ENCODE assay signal across 17 cellular contexts in genomic region chr2:10947005-10947440, GRCh38. TPM values are rescaled to one million over a fixed set of nuclear protein-coding genes. Genes with fewer than 3 reads are reported as not detected.
DNase-seq lines count a peak whose midpoint lies in the region; ATAC-seq, FAIRE-seq and TF ChIP-seq lines count a peak whose summit lies in the region.
"Had no signal": no experiment of that assay in that cellular context is flagged by ENCODE, and none has a peak within 500 bp of the region (broad histone marks: within the 10 kb centered on the region; RNA-seq: fewer than 3 reads in every experiment).

No MANE protein-coding gene starts in this region.

- H2BK5ac ChIP-seq in IMR-90 (ENCODE audit: low read depth, low read length, poor library complexity, severe bottlenecking), result no peak overlapping the region

- no peak overlapping the region for H4K5ac ChIP-seq in IMR-90 (ENCODE audit: low read depth, low read length)

- FAIRE-seq in bronchial epithelial cell (lab: Jason Lieb, UNC), result no peak
- FAIRE-seq: H1 had no signal

- peak; percentile 51 for DNase-seq in IMR-90
- DNase-seq in bronchial epithelial cell (ENCODE audit: low read depth), result peak; percentile 84
- DNase-seq in lung microvascular endothelial cell (ENCODE audit: low read depth in 2 of 2), result peak; percentile 32 to 38
- DNase-seq in D341Med (ENCODE audit: low spot score), result no peak
- DNase-seq in HUDEP-2 (lab: John Stamatoyannopoulos, UW; ENCODE audit: unreplicated experiment in 76 of 76), result no peak
- no peak for DNase-seq in NOMO-1 treated with dmso at 0.1 percent for 144 hours (lab: John Stamatoyannopoulos, UW; ENCODE audit: unreplicated experiment)
- DNase-seq: activated B cell treated with CpG ODN at 0.5 μM for 24 hours; C1 segment of cervical spinal cord; kidney glomerular epithelial cell; retina; stimulated activated CD4-positive, alpha-beta T cell treated with anti-CD3 and anti-CD28 coated beads, Interleukin-4, amount 100 ng/mL, for 24 hours had no signal

- no peak for TF ChIP-seq CTCF in IMR-90 (conservative IDR thresholded peaks at IDR 0.05; ENCODE audit: low read depth, low read length)
- TF ChIP-seq CTCF in bronchial epithelial cell (IDR thresholded peaks at IDR 0.05; ENCODE audit: insufficient read depth, low read length, severe bottlenecking), result no peak

- CTCF ChIA-PET in IMR-90 (lab: Yijun Ruan, JAX), result no interaction called here

- no peaks in the 10 kb centered on the region for H4K20me1 ChIP-seq in BLaER1 treated with 17β-estradiol and CSF1 and Interleukin-3, amounts not matched to agents 10 nM and 100 nM
- H4K20me1 ChIP-seq in IMR-90 (ENCODE audit: insufficient read depth, low read length), result no peaks in the 10 kb centered on the region

- dilution Hi-C loops in IMR-90 (cut with HindIII; ENCODE audit: low sequenced_read_pairs, unreplicated experiment), result no loop called here

- H2BK15ac ChIP-seq in IMR-90 (ENCODE audit: low read depth, low read length), result no peak overlapping the region

- TF ChIP-seq POLR2A in IMR-90 (IDR thresholded peaks at IDR 0.05; ENCODE audit: low read depth, low read length), result no peak

- no peak overlapping the region for H3K27ac ChIP-seq in BLaER1 treated with 17β-estradiol and CSF1 and Interleukin-3, amounts not matched to agents 10 nM and 100 nM
- no peak overlapping the region for H3K27ac ChIP-seq in IMR-90 (ENCODE audit: insufficient read depth, low read length)
- H3K27ac ChIP-seq: vagina had no signal

- in situ Hi-C loops in IMR-90 (cut with MboI; ENCODE audit: low sequenced_read_pairs), result no loop called here

- H2BK120ac ChIP-seq in IMR-90 (ENCODE audit: low read depth, low read length), result peak overlapping the region; percentile 13; the same call in 1 of the 2 replicates

- no peak overlapping the region for H3K4ac ChIP-seq in IMR-90 (ENCODE audit: low read depth, low read length)

- intact Hi-C loops in IMR-90 (cut with micrococcal nuclease), result no loop called here

- POLR2A ChIA-PET in IMR-90 (lab: Charles Lee; ENCODE audit: unreplicated experiment), result no interaction called here

- no peak overlapping the region for H2BK20ac ChIP-seq in IMR-90 (ENCODE audit: low read depth, low read length)

- no peak overlapping the region for H4K91ac ChIP-seq in IMR-90 (ENCODE audit: insufficient read depth, low read depth, low read length)

- H4K8ac ChIP-seq in IMR-90 (ENCODE audit: low read depth in 2 of 2, low read length in 2 of 2), result peak overlapping the region in 1 of 2 experiments; percentile 35; a peak in 1 of 4 replicates

- H3K23ac ChIP-seq in IMR-90 (ENCODE audit: low read depth, low read length), result no peak overlapping the region

- H3K9me3 ChIP-seq in BLaER1 treated with 17β-estradiol and CSF1 and Interleukin-3, amounts not matched to agents 10 nM and 100 nM (replicated peaks in 1 of 11), result peaks cover 4 to 26% (median 17%) of the 10 kb centered on the region in 11 experiments; a peak in 20 of 22 replicates
- no peaks in the 10 kb centered on the region for H3K9me3 ChIP-seq in IMR-90 (ENCODE audit: control insufficient read depth, insufficient read depth, low read length)
- H3K9me3 ChIP-seq: vagina had no signal

- no peak for TF ChIP-seq RAD21 in IMR-90 (IDR thresholded peaks at IDR 0.05; ENCODE audit: low read length)

- no peaks in the 10 kb centered on the region for H3K36me3 ChIP-seq in BLaER1 treated with 17β-estradiol and CSF1 and Interleukin-3, amounts not matched to agents 10 nM and 100 nM
- H3K36me3 ChIP-seq in IMR-90 (ENCODE audit: control insufficient read depth, insufficient read depth, low read length) (no peaks in the 10 kb centered on the region), bronchial epithelial cell (ENCODE audit: control insufficient read depth, insufficient read depth, low read length) (no peaks in the 10 kb centered on the region)
- H3K36me3 ChIP-seq: vagina had no signal

- no TSS peak for BruUV-seq in IMR-90 (replicated peaks; lab: Mats Ljungman, UMichigan)

- peak; percentile 57 for ATAC-seq in IMR-90 (ENCODE audit: low read depth)
- no peak for ATAC-seq in GM19455 (IDR thresholded peaks at IDR 0.05; ENCODE audit: unreplicated experiment)
- ATAC-seq: stimulated activated memory B cell treated with anti-CD40 and anti-IgM and Interleukin-4, amounts not matched to agents 10 μg/mL and 1 μg/mL and 100 μg/mL, for 72 hours had no signal

- H3K9ac ChIP-seq in BLaER1 treated with 17β-estradiol and CSF1 and Interleukin-3, amounts not matched to agents 10 nM and 100 nM, result no peak overlapping the region
- H3K9ac ChIP-seq in IMR-90 (ENCODE audit: low read depth, low read length), result no peak overlapping the region

- no peaks in the 10 kb centered on the region for H3K79me1 ChIP-seq in IMR-90 (ENCODE audit: low read depth in 1 of 2, low read length in 2 of 2)

- peak overlapping the region; percentile 72 for H2AFZ ChIP-seq in IMR-90 (replicated peaks; ENCODE audit: low read length, poor library complexity)

- no peak overlapping the region for H3K14ac ChIP-seq in IMR-90 (replicated peaks; ENCODE audit: low read depth, low read length)

- H3K9me1 ChIP-seq in IMR-90 (ENCODE audit: insufficient read depth, low read length), result 0 out of 2 replicates have a peak, but pooled peaks cover 4% of the 10 kb centered on the region

- 33% methylated on average over 1 of the region's 10 CpGs; no CpG with 5 or more reads in 1 of the 2 experiments for WGBS in IMR-90 (ENCODE audit: extremely low coverage in 2 of 2, insufficient read length in 1 of 2), 2 experiments

- H2AK9ac ChIP-seq in IMR-90 (replicated peaks; ENCODE audit: low read depth, low read length, poor library complexity), result no peak overlapping the region

- peak overlapping the region in 9 of 11 experiments; percentile 40 to 69 (median 57); a peak in 16 of 22 replicates for H3K4me2 ChIP-seq in BLaER1 treated with 17β-estradiol and CSF1 and Interleukin-3, amounts not matched to agents 10 nM and 100 nM
- no peak overlapping the region; the same call in 1 of the 2 replicates for H3K4me2 ChIP-seq in IMR-90 (ENCODE audit: low read depth, low read length)

- H3K4me3 ChIP-seq in BLaER1 treated with 17β-estradiol and CSF1 and Interleukin-3, amounts not matched to agents 10 nM and 100 nM, result no peak overlapping the region
- H3K4me3 ChIP-seq in IMR-90 (ENCODE audit: insufficient read depth, low read depth, low read length) (no peak overlapping the region), bronchial epithelial cell (ENCODE audit: low read depth, low read length) (no peak overlapping the region)
- H3K4me3 ChIP-seq: dorsolateral prefrontal cortex, vagina had no signal

- H3K56ac ChIP-seq in IMR-90 (ENCODE audit: extremely low read depth, insufficient read depth, low read length), result no peak overlapping the region

- H3K18ac ChIP-seq in IMR-90 (ENCODE audit: low read depth, low read length), result no peak overlapping the region

- H2AK5ac ChIP-seq in IMR-90 (ENCODE audit: low read depth, low read length), result no peak overlapping the region

- H3K27me3 ChIP-seq in BLaER1 treated with 17β-estradiol and CSF1 and Interleukin-3, amounts not matched to agents 10 nM and 100 nM, result no peaks in the 10 kb centered on the region
- H3K27me3 ChIP-seq in IMR-90 (ENCODE audit: control insufficient read depth, insufficient read depth, low read length) (no peaks in the 10 kb centered on the region), bronchial epithelial cell (ENCODE audit: control insufficient read depth, insufficient read depth, low read length) (peaks cover 3% of the 10 kb centered on the region)
- H3K27me3 ChIP-seq: vagina had no signal

- peaks cover 0 to 29% (median 19%) of the 10 kb centered on the region in 10 experiments; a peak in 16 of 20 replicates for H3K4me1 ChIP-seq in BLaER1 treated with 17β-estradiol and CSF1 and Interleukin-3, amounts not matched to agents 10 nM and 100 nM
- H3K4me1 ChIP-seq in IMR-90 (ENCODE audit: control insufficient read depth, insufficient read depth, low read length), result peaks cover 5% of the 10 kb centered on the region
- H3K4me1 ChIP-seq: vagina had no signal

TF ChIP-seq in IMR-90, 13 proteins besides CTCF, POLR2A, EP300 and RAD21 (continues in another document):
- no peak for TF ChIP-seq FOS (IDR thresholded peaks at IDR 0.05; ENCODE audit: low read depth, low read length)
- TF ChIP-seq, protein P1, sequence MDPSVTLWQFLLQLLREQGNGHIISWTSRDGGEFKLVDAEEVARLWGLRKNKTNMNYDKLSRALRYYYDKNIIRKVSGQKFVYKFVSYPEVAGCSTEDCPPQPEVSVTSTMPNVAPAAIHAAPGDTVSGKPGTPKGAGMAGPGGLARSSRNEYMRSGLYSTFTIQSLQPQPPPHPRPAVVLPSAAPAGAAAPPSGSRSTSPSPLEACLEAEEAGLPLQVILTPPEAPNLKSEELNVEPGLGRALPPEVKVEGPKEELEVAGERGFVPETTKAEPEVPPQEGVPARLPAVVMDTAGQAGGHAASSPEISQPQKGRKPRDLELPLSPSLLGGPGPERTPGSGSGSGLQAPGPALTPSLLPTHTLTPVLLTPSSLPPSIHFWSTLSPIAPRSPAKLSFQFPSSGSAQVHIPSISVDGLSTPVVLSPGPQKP (IDR thresholded peaks at IDR 0.05; ENCODE audit: borderline replicate concordance, low read depth, low read length), result no peak
- TF ChIP-seq NFE2L2 (IDR thresholded peaks at IDR 0.05; ENCODE audit: low read depth, low read length), result no peak
- TF ChIP-seq, protein P2, sequence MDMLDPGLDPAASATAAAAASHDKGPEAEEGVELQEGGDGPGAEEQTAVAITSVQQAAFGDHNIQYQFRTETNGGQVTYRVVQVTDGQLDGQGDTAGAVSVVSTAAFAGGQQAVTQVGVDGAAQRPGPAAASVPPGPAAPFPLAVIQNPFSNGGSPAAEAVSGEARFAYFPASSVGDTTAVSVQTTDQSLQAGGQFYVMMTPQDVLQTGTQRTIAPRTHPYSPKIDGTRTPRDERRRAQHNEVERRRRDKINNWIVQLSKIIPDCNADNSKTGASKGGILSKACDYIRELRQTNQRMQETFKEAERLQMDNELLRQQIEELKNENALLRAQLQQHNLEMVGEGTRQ (IDR thresholded peaks at IDR 0.05; ENCODE audit: low read depth, low read length), result no peak
- no peak for TF ChIP-seq BHLHE40 (IDR thresholded peaks at IDR 0.05; ENCODE audit: low read depth, low read length)
- no peak for TF ChIP-seq SMC3 (IDR thresholded peaks at IDR 0.05; ENCODE audit: low read depth, low read length)
- TF ChIP-seq RCOR1 (IDR thresholded peaks at IDR 0.05; ENCODE audit: insufficient replicate concordance, low read length), result no peak
- peak; percentile 67; the same call in 1 of the 2 replicates for TF ChIP-seq MXI1 (IDR thresholded peaks at IDR 0.05; ENCODE audit: borderline replicate concordance, low read depth, low read length)
- no peak for TF ChIP-seq MAFK (IDR thresholded peaks at IDR 0.05; ENCODE audit: low read depth, low read length)
- TF ChIP-seq CEBPB (IDR thresholded peaks at IDR 0.05; ENCODE audit: low read depth, low read length), result no peak
- TF ChIP-seq CHD1 (IDR thresholded peaks at IDR 0.05; ENCODE audit: low read depth, low read length), result no peak

RNA-seq across cellular contexts. Expression of gene KCNF1, which starts 35.3 kb away (rescaled TPM):
- total RNA-seq in IMR-90 (2012; rRNA removed) (0.54 and 0.56 TPM in 2 replicates), bronchial epithelial cell (not detected in 2 replicates), lung microvascular endothelial cell (3.5 and 4.0 TPM in 2 replicates)
- 1.4 TPM in 2 replicates for polyA plus RNA-seq in IMR-90 (2012; rRNA removed)
- polyA plus RNA-seq in IMR-90 (2012; cell fraction: cytosol; rRNA removed), result 0.61 and 2.1 TPM in 2 replicates
- 0.88 and 2.2 TPM in 2 replicates for polyA plus RNA-seq in IMR-90 (2012; cell fraction: nucleus; rRNA removed; ENCODE audit: low replicate concordance)
- total RNA-seq: activated B cell treated with CpG ODN at 0.5 μM for 24 hours, vagina had no signal

Comparison
In these comparisons a context has a peak if more than half of its experiments do, and no peak if none do; other contexts are left out.
1. DNase-seq: peak in IMR-90 (single experiment), bronchial epithelial cell (single experiment) and lung microvascular endothelial cell (2 of 2); none in D341Med (single experiment), HUDEP-2 (0 of 76) and NOMO-1 treated with dmso at 0.1 percent for 144 hours (single experiment).